ENCODE assay signal across 13 cellular contexts in the genomic region with DNA sequence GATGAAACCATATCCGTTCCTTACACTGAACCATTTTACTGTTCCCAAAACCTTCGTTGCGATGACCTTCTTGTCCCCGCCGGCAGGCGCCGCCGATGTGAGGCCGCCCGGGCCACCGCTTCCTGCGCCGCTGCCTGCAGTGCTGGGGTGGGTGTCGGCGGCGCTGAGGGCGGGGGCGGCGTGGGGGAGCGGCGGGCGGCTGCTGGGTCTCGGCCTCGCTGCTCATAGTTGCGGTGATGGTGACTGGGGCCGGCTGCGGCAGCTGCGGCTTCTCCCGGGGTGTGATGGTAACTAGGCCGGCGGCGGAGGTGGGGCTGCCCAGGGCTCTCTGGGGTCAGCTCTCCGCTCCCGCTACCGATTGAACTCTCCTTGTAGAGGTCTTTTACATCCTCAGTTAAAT. TPM values are rescaled to one million over a fixed set of nuclear protein-coding genes. Genes with fewer than 3 reads are reported as not detected.
DNase-seq lines count a peak whose midpoint lies in the region; ATAC-seq and TF ChIP-seq lines count a peak whose summit lies in the region.
"Had no signal": no experiment of that assay in that cellular context is flagged by ENCODE, and none has a peak within 500 bp of the region (broad histone marks: within the 10 kb centered on the region; RNA-seq: fewer than 3 reads in every experiment).

No MANE protein-coding gene starts in this region.

- POLR2A ChIA-PET in T-cell (lab: Charles Lee): interaction anchor here in 1 of 2 donors (0.5 kb wide), 1 partner anchor 975 kb away, joined by 9 read pairs; no protein-coding TSS in a partner anchor
- POLR2A ChIA-PET in Caco-2 (lab: Charles Lee): no interaction called here

- ATAC-seq in T-cell (replicated peaks in 1 of 4): peak; percentile 77 to 81 (median 80)
- no peak for ATAC-seq in HG03095 (IDR thresholded peaks at IDR 0.05; ENCODE audit: unreplicated experiment)
- ATAC-seq: gastroesophageal sphincter had no signal

- H3K27ac Mint-ChIP-seq in T-cell (no peak overlapping the region), immature natural killer cell (peak overlapping the region in 1 of 6 donors; percentile 6), Caco-2 (ENCODE audit: unreplicated experiment) (no peak overlapping the region)
- H3K27ac Mint-ChIP-seq in activated naive CD4-positive, alpha-beta T cell treated with anti-CD3 and anti-CD28 coated beads, Interleukin-2, amount 50 U/mL, for 24 hours: no peak overlapping the region
- H3K27ac Mint-ChIP-seq: stimulated activated naive CD8-positive, alpha-beta T cell treated with anti-CD3 and anti-CD28 coated beads, Interleukin-15, Interleukin-2, amounts not matched to agents 100 ng/mL and 50 ng/mL, for 24 hours had no signal

- DNase-seq in T-cell (peak in 25 of 34 experiments; percentile 2 to 47 (median 19)), immature natural killer cell (peak; percentile 37 to 43 (median 39)), Caco-2 (no peak), SKM-1 treated with dmso at 0.1 percent for 144 hours (lab: John Stamatoyannopoulos, UW; ENCODE audit: unreplicated experiment) (no peak), Ammon's horn (ENCODE audit: low spot score) (no peak)
- peak; percentile 7 to 14 for DNase-seq in stimulated activated CD8-positive, alpha-beta memory T cell treated with anti-CD3 and anti-CD28 coated beads, Interleukin-15, amount 100 ng/mL, for 48 hours (ENCODE audit: low read depth in 2 of 2)
- DNase-seq: GF-D8 had no signal

- H3K27me3 ChIP-seq in Caco-2 (replicated peaks; ENCODE audit: control insufficient read depth, insufficient read depth, low read length): no peaks in the 10 kb centered on the region

- H3K27me3 Mint-ChIP-seq in T-cell (peaks cover 51 to 70% of the 10 kb centered on the region in 2 donors), immature natural killer cell (ENCODE audit: low read depth in 3 of 3) (peaks cover 8 to 28% (median 14%) of the 10 kb centered on the region in 3 donors), Caco-2 (ENCODE audit: insufficient read depth, unreplicated experiment) (peaks cover 7% of the 10 kb centered on the region)
- H3K27me3 Mint-ChIP-seq in activated naive CD4-positive, alpha-beta T cell treated with anti-CD3 and anti-CD28 coated beads, Interleukin-2, amount 50 U/mL, for 24 hours: peaks cover 47% of the 10 kb centered on the region

- H3K4me3 Mint-ChIP-seq in T-cell (peak overlapping the region; percentile 29 to 67 (median 49)), immature natural killer cell (peak overlapping the region; percentile 58 to 71 (median 67)), Caco-2 (ENCODE audit: unreplicated experiment) (no peak overlapping the region)
- peak overlapping the region; percentile 59 for H3K4me3 Mint-ChIP-seq in activated naive CD4-positive, alpha-beta T cell treated with anti-CD3 and anti-CD28 coated beads, Interleukin-2, amount 50 U/mL, for 24 hours
- H3K4me3 Mint-ChIP-seq: stimulated activated naive CD8-positive, alpha-beta T cell treated with anti-CD3 and anti-CD28 coated beads, Interleukin-15, Interleukin-2, amounts not matched to agents 100 ng/mL and 50 ng/mL, for 24 hours had no signal

- no peaks in the 10 kb centered on the region for H3K36me3 ChIP-seq in Caco-2 (ENCODE audit: control insufficient read depth, insufficient read depth, low read length)
- H3K36me3 ChIP-seq: gastroesophageal sphincter, neutrophil had no signal

- H3K4me1 ChIP-seq in Caco-2: no peaks in the 10 kb centered on the region

- H3K9me3 Mint-ChIP-seq in T-cell: peaks cover 14 to 27% (median 17%) of the 10 kb centered on the region in 3 donors
- H3K9me3 Mint-ChIP-seq in activated naive CD4-positive, alpha-beta T cell treated with anti-CD3 and anti-CD28 coated beads, Interleukin-2, amount 50 U/mL, for 24 hours: peaks cover 22% of the 10 kb centered on the region
- H3K9me3 Mint-ChIP-seq in immature natural killer cell: peaks cover 0 to 28% (median 18%) of the 10 kb centered on the region in 6 donors
- H3K9me3 Mint-ChIP-seq in Caco-2 (ENCODE audit: unreplicated experiment): peaks cover 19% of the 10 kb centered on the region

- no peak overlapping the region for H3K4me3 ChIP-seq in Caco-2 (ENCODE audit: low read depth, low read length)
- H3K4me3 ChIP-seq: gastroesophageal sphincter had no signal

- H3K36me3 Mint-ChIP-seq in T-cell (peaks cover 18% of the 10 kb centered on the region), immature natural killer cell (peaks cover 4 to 16% (median 14%) of the 10 kb centered on the region in 3 donors), Caco-2 (ENCODE audit: insufficient read depth, unreplicated experiment) (no peaks in the 10 kb centered on the region)
- peaks cover 8% of the 10 kb centered on the region for H3K36me3 Mint-ChIP-seq in activated naive CD4-positive, alpha-beta T cell treated with anti-CD3 and anti-CD28 coated beads, Interleukin-2, amount 50 U/mL, for 24 hours

- no TSS peak for BruUV-seq in Caco-2 (replicated peaks; lab: Mats Ljungman, UMichigan)

- intact Hi-C loops in Caco-2 (cut with micrococcal nuclease; ENCODE audit: unreplicated experiment): no loop called here

- CTCF ChIA-PET in T-cell (lab: Charles Lee): no interaction called here
- CTCF ChIA-PET in Caco-2 (lab: Charles Lee): no interaction called here

- TF ChIP-seq CTCF in Caco-2 (IDR thresholded peaks at IDR 0.05; ENCODE audit: insufficient read depth in 1 of 2, low read depth in 1 of 2, low read length in 1 of 2, severe bottlenecking in 1 of 2, unreplicated experiment in 1 of 2): no peak

- H3K4me1 Mint-ChIP-seq in T-cell (peaks cover 7 to 14% (median 12%) of the 10 kb centered on the region in 3 donors), immature natural killer cell (peaks cover 10 to 16% of the 10 kb centered on the region in 2 donors), Caco-2 (ENCODE audit: low read depth, unreplicated experiment) (no peaks in the 10 kb centered on the region)
- peaks cover 8% of the 10 kb centered on the region for H3K4me1 Mint-ChIP-seq in activated naive CD4-positive, alpha-beta T cell treated with anti-CD3 and anti-CD28 coated beads, Interleukin-2, amount 50 U/mL, for 24 hours

- 0 out of 2 replicates have a peak, but pooled peaks cover 9% of the 10 kb centered on the region for H3K9me3 ChIP-seq in Caco-2

RNA-seq across cellular contexts. Expression of gene OR2S2, which starts 14.1 kb away (rescaled TPM):
- total RNA-seq in T-cell: not detected
- not detected for polyA plus RNA-seq in immature natural killer cell
- not detected in 2 replicates for total RNA-seq in Caco-2 (2022)
- total RNA-seq: gastroesophageal sphincter, LHCN-M2 had no signal

Comparison
In these comparisons a context has a peak if more than half of its experiments do, and no peak if none do; other contexts are left out.
1. DNase-seq: peak in T-cell (25 of 34), immature natural killer cell (3 of 3) and stimulated activated CD8-positive, alpha-beta memory T cell treated with anti-CD3 and anti-CD28 coated beads, Interleukin-15, amount 100 ng/mL, for 48 hours (2 of 2); none in Caco-2 (0 of 2), SKM-1 treated with dmso at 0.1 percent for 144 hours (single experiment) and Ammon's horn (single experiment).